Comparison of ENCODE assay signal across 16 cellular contexts in genomic region chr20:10783660-10784336, GRCh38.
A peak's percentile ranks its signal among the peaks of the same experiment; 100 is the strongest.
DNase-seq lines count a peak whose midpoint lies in the region; ATAC-seq and TF ChIP-seq lines count a peak whose summit lies in the region.
"Had no signal": no experiment of that assay in that cellular context is flagged by ENCODE, and none has a peak within 500 bp of the region (broad histone marks: within the 10 kb centered on the region; RNA-seq: fewer than 3 reads in every experiment).

No MANE protein-coding gene starts in this region.

- no peaks in the 10 kb centered on the region for H3K36me3 Mint-ChIP-seq in MCF 10A (ENCODE audit: insufficient read depth, unreplicated experiment)
- no peaks in the 10 kb centered on the region for H3K36me3 Mint-ChIP-seq in WTC11
- H3K36me3 Mint-ChIP-seq in type B pancreatic cell: no peaks in the 10 kb centered on the region

- no peaks in the 10 kb centered on the region for H3K4me1 ChIP-seq in breast epithelium
- peaks cover 25% of the 10 kb centered on the region for H3K4me1 ChIP-seq in iPS-18a (ENCODE audit: control insufficient read depth, low read depth, low read length)
- no peaks in the 10 kb centered on the region for H3K4me1 ChIP-seq in prostate gland (replicated peaks)

- no peak overlapping the region for H3K9ac ChIP-seq in iPS-18a (ENCODE audit: low read length)

- H3K4me1 Mint-ChIP-seq in MCF 10A (ENCODE audit: insufficient read depth, unreplicated experiment): peaks cover 6% of the 10 kb centered on the region
- H3K4me1 Mint-ChIP-seq in WTC11: peaks cover 57% of the 10 kb centered on the region
- peaks cover 23% of the 10 kb centered on the region for H3K4me1 Mint-ChIP-seq in type B pancreatic cell (ENCODE audit: unreplicated experiment)
- H3K4me1 Mint-ChIP-seq: activated CD4-positive, alpha-beta T cell treated with anti-CD3 and anti-CD28 coated beads for 36 hours; T-helper 17 cell had no signal

- H3K36me3 ChIP-seq in breast epithelium (no peaks in the 10 kb centered on the region), iPS-18a (ENCODE audit: control insufficient read depth, low read depth, low read length) (no peaks in the 10 kb centered on the region), prostate gland (no peaks in the 10 kb centered on the region)
- H3K36me3 ChIP-seq: suprapubic skin had no signal

- TF ChIP-seq POLR2A in breast epithelium (IDR thresholded peaks at IDR 0.05) (no peak), prostate gland (IDR thresholded peaks at IDR 0.05) (no peak)

- no TSS peak for BruUV-seq in MCF 10A (replicated peaks; lab: Mats Ljungman, UMichigan)

- H3K9me3 ChIP-seq in breast epithelium (no peaks in the 10 kb centered on the region), iPS-18a (ENCODE audit: control insufficient read depth, low read depth, low read length) (no peaks in the 10 kb centered on the region), prostate gland (no peaks in the 10 kb centered on the region)
- H3K9me3 ChIP-seq: psoas muscle, suprapubic skin had no signal

- H3K27ac Mint-ChIP-seq in MCF 10A (ENCODE audit: low read depth, unreplicated experiment) (peak overlapping the region; percentile 7), WTC11 (peak overlapping the region; percentile 90), type B pancreatic cell (peak overlapping the region; percentile 61)
- H3K27ac Mint-ChIP-seq: activated CD4-positive, alpha-beta T cell treated with anti-CD3 and anti-CD28 coated beads for 36 hours; dendritic cell treated with granulocyte-macrophage colony-stimulating factor and Interleukin-4, amounts not matched to agents 40 ng/mL and 50 ng/mL, for 4 days; T-helper 17 cell had no signal

- WGBS in prostate gland: 71% methylated on average over 2 of the region's 2 CpGs

- H3K27me3 ChIP-seq in breast epithelium (no peaks in the 10 kb centered on the region), iPS-18a (ENCODE audit: control insufficient read depth, insufficient read depth, low read length) (no peaks in the 10 kb centered on the region), prostate gland (replicated peaks; ENCODE audit: insufficient read depth) (no peaks in the 10 kb centered on the region)
- H3K27me3 ChIP-seq: suprapubic skin had no signal

- POLR2A ChIA-PET in MCF 10A (lab: Yijun Ruan, JAX) (interaction anchor here (1.8 kb wide), 1 partner anchor 15 kb away, joined by 5 read pairs; no protein-coding TSS in a partner anchor), WTC11 (lab: Charles Lee) (no interaction called here)

- CTCF ChIA-PET in MCF 10A (lab: Yijun Ruan, JAX): interaction anchor here (0.8 to 1.7 kb wide), 3 partner anchors 12 to 162 kb away, joined by 4 to 5 read pairs (median 5); no protein-coding TSS in a partner anchor
- CTCF ChIA-PET in WTC11 (lab: Charles Lee): no interaction called here

- H3K27ac ChIP-seq in breast epithelium (no peak overlapping the region), iPS-18a (ENCODE audit: low read length) (peak overlapping the region; percentile 79), prostate gland (no peak overlapping the region)
- H3K27ac ChIP-seq: psoas muscle, suprapubic skin had no signal

- ATAC-seq in WTC11 (peak; percentile 54), GM21367 (IDR thresholded peaks at IDR 0.05; ENCODE audit: unreplicated experiment) (no peak)
- ATAC-seq: activated CD4-positive, alpha-beta T cell treated with anti-CD3 and anti-CD28 coated beads for 36 hours; T-helper 17 cell had no signal

- DNase-seq in MCF 10A (ENCODE audit: unreplicated experiment): no peak
- no peak for DNase-seq in breast epithelium (ENCODE audit: low spot score in 2 of 2)
- DNase-seq in WTC11 (ENCODE audit: low spot score): no peak
- DNase-seq in type B pancreatic cell (ENCODE audit: extremely low spot score, unreplicated experiment): no peak
- no peak for DNase-seq in prostate gland (ENCODE audit: low spot score)
- DNase-seq in stimulated activated CD4-positive, alpha-beta T cell treated with anti-CD3 and anti-CD28 coated beads, Interleukin-15, amount 100 ng/mL, for 24 hours: no peak
- DNase-seq: activated CD4-positive, alpha-beta T cell treated with anti-CD3 and anti-CD28 coated beads for 36 hours; activated T-cell treated with anti-CD3 and anti-CD28 coated beads, Interleukin-2, amount 50 U/mL, for 48 hours; MV-4-11; NCI-H446; psoas muscle; T-helper 17 cell had no signal

- H3K27me3 Mint-ChIP-seq in MCF 10A (ENCODE audit: insufficient read depth, unreplicated experiment) (no peaks in the 10 kb centered on the region), WTC11 (ENCODE audit: low read depth) (no peaks in the 10 kb centered on the region), type B pancreatic cell (peaks cover 44% of the 10 kb centered on the region)
- H3K27me3 Mint-ChIP-seq: dendritic cell treated with granulocyte-macrophage colony-stimulating factor and Interleukin-4, amounts not matched to agents 40 ng/mL and 50 ng/mL, for 4 days had no signal

- intact Hi-C loops in MCF 10A (cut with micrococcal nuclease) (no loop called here), breast epithelium (cut with DNase I; ENCODE audit: low total_unique reads) (no loop called here), prostate gland (cut with DNase I) (no loop called here)

- H3K9me3 Mint-ChIP-seq in MCF 10A (ENCODE audit: unreplicated experiment) (no peaks in the 10 kb centered on the region), WTC11 (peaks cover under 1% of the 10 kb centered on the region; the same call in 1 of the 2 replicates), type B pancreatic cell (peaks cover 4% of the 10 kb centered on the region)
- H3K9me3 Mint-ChIP-seq: dendritic cell treated with granulocyte-macrophage colony-stimulating factor and Interleukin-4, amounts not matched to agents 40 ng/mL and 50 ng/mL, for 4 days had no signal

- H3K4me3 ChIP-seq in breast epithelium (no peak overlapping the region), iPS-18a (ENCODE audit: low read length) (no peak overlapping the region), prostate gland (no peak overlapping the region)
- H3K4me3 ChIP-seq: psoas muscle, suprapubic skin had no signal

- TF ChIP-seq CTCF in MCF 10A (IDR thresholded peaks at IDR 0.05; ENCODE audit: unreplicated experiment) (no peak), breast epithelium (IDR thresholded peaks at IDR 0.05) (no peak), WTC11 (IDR thresholded peaks at IDR 0.05) (no peak), type B pancreatic cell (conservative IDR thresholded peaks at IDR 0.05) (no peak), prostate gland (IDR thresholded peaks at IDR 0.05) (no peak)

- H3K4me3 Mint-ChIP-seq in MCF 10A (ENCODE audit: unreplicated experiment): no peak overlapping the region
- H3K4me3 Mint-ChIP-seq in WTC11: peak overlapping the region; percentile 44; the same call in 1 of the 2 replicates
- H3K4me3 Mint-ChIP-seq in type B pancreatic cell: peak overlapping the region; percentile 40
- H3K4me3 Mint-ChIP-seq: activated CD4-positive, alpha-beta T cell treated with anti-CD3 and anti-CD28 coated beads for 36 hours; dendritic cell treated with granulocyte-macrophage colony-stimulating factor and Interleukin-4, amounts not matched to agents 40 ng/mL and 50 ng/mL, for 4 days; T-helper 17 cell had no signal

TF ChIP-seq in WTC11, 78 proteins besides CTCF, POLR2A, EP300 and RAD21 (continues in another document):
- TF ChIP-seq FOXJ3 (CRISPR knock-in tag; IDR thresholded peaks at IDR 0.05; ENCODE audit: borderline replicate concordance) (no peak), SOX15 (CRISPR knock-in tag; IDR thresholded peaks at IDR 0.05) (no peak), PREB (CRISPR knock-in tag; IDR thresholded peaks at IDR 0.05; ENCODE audit: borderline replicate concordance) (no peak), MYBL2 (CRISPR knock-in tag; IDR thresholded peaks at IDR 0.05) (no peak), OVOL2 (CRISPR knock-in tag; IDR thresholded peaks at IDR 0.05; ENCODE audit: borderline replicate concordance) (no peak), RORB (CRISPR knock-in tag; IDR thresholded peaks at IDR 0.05) (no peak), E2F1 (CRISPR knock-in tag; IDR thresholded peaks at IDR 0.05) (no peak), ZNF425 (CRISPR knock-in tag; conservative IDR thresholded peaks at IDR 0.05) (no peak)

Comparison
In these comparisons a context has a peak if more than half of its experiments do, and no peak if none do; other contexts are left out.
1. H3K27ac Mint-ChIP-seq: peak in every context shown above with its lines; median percentile 90 in WTC11; 61 in type B pancreatic cell; 7 in MCF 10A.